Comparison of ENCODE assay signal across 1 cellular context in genomic region chr6:136435096-136435495, GRCh38.
TF ChIP-seq lines count a peak whose summit lies in the region.

No MANE protein-coding gene starts in this region.

TF ChIP-seq in WTC11, 78 proteins besides CTCF, POLR2A, EP300 and RAD21 (continued from another document):
- TF ChIP-seq ATF2 (CRISPR knock-in tag; IDR thresholded peaks at IDR 0.05; ENCODE audit: borderline replicate concordance, low read depth) (no peak), ZSCAN18 (CRISPR knock-in tag; IDR thresholded peaks at IDR 0.05) (no peak), CBFB (CRISPR knock-in tag; IDR thresholded peaks at IDR 0.05; ENCODE audit: low read depth) (no peak), NFE2L1 (CRISPR knock-in tag; IDR thresholded peaks at IDR 0.05) (no peak), HMGXB4 (CRISPR knock-in tag; IDR thresholded peaks at IDR 0.05) (no peak)
